In genomic region chr11:14519692-14520085, GRCh38 we compare ENCODE assay signal across 8 cellular contexts. TPM values are rescaled to one million over a fixed set of nuclear protein-coding genes. Genes with fewer than 3 reads are reported as not detected.
A peak's percentile ranks its signal among the peaks of the same experiment; 100 is the strongest.
DNase-seq lines count a peak whose midpoint lies in the region; ATAC-seq and TF ChIP-seq lines count a peak whose summit lies in the region.

No MANE protein-coding gene starts in this region.

- H3K27ac Mint-ChIP-seq in Calu3 (ENCODE audit: unreplicated experiment): peak overlapping the region; percentile 93
- peak overlapping the region; percentile 87 to 98 (median 96) for H3K27ac Mint-ChIP-seq in IgD-negative memory B cell
- peak overlapping the region; percentile 89 for H3K27ac Mint-ChIP-seq in activated T-helper 2 cell treated with anti-CD3 and anti-CD28 coated beads, Interferon-gamma antibody, Interleukin-2, Interleukin-4, amounts not matched to agents 10 μg/mL and 5 μg/mL and 100 μg/mL, durations not matched to agents 14 hours and 24 hours and 36 hours

- H3K9me3 ChIP-seq in hepatocyte (ENCODE audit: low read depth): no peaks in the 10 kb centered on the region

- no peak for DNase-seq in Calu3
- no peak for DNase-seq in activated T-helper 2 cell treated with anti-CD3 and anti-CD28 coated beads, Interferon-gamma antibody, Interleukin-2, Interleukin-4, amounts not matched to agents 10 μg/mL and 5 μg/mL and 100 μg/mL, durations not matched to agents 14 hours and 24 hours and 36 hours (ENCODE audit: low spot score)
- DNase-seq in hepatocyte (ENCODE audit: low spot score): no peak
- peak; percentile 43 for DNase-seq in stimulated activated CD4-positive, alpha-beta T cell treated with anti-CD3 and anti-CD28 coated beads, Interleukin-4, amount 100 ng/mL, for 24 hours
- DNase-seq in OCI-M1 (lab: John Stamatoyannopoulos, UW): no peak
- DNase-seq in hippocampal formation (lab: John Stamatoyannopoulos, UW): no peak

- H3K36me3 Mint-ChIP-seq in Calu3 (ENCODE audit: insufficient read depth, unreplicated experiment) (peaks cover 45% of the 10 kb centered on the region), IgD-negative memory B cell (no peaks in the 10 kb centered on the region)
- peaks cover 35% of the 10 kb centered on the region for H3K36me3 Mint-ChIP-seq in activated T-helper 2 cell treated with anti-CD3 and anti-CD28 coated beads, Interferon-gamma antibody, Interleukin-2, Interleukin-4, amounts not matched to agents 10 μg/mL and 5 μg/mL and 100 μg/mL, durations not matched to agents 14 hours and 24 hours and 36 hours (ENCODE audit: low read depth)

- no peaks in the 10 kb centered on the region for H3K36me3 ChIP-seq in hepatocyte (replicated peaks; ENCODE audit: insufficient read depth, low read depth)

- no peak for TF ChIP-seq CTCF in Calu3 (IDR thresholded peaks at IDR 0.05; ENCODE audit: unreplicated experiment)
- TF ChIP-seq CTCF in hepatocyte (IDR thresholded peaks at IDR 0.05; ENCODE audit: poor library complexity): no peak

- H3K4me1 Mint-ChIP-seq in Calu3 (ENCODE audit: low read depth, unreplicated experiment): peaks cover 16% of the 10 kb centered on the region
- peaks cover 11 to 26% (median 20%) of the 10 kb centered on the region in 3 donors for H3K4me1 Mint-ChIP-seq in IgD-negative memory B cell
- H3K4me1 Mint-ChIP-seq in activated T-helper 2 cell treated with anti-CD3 and anti-CD28 coated beads, Interferon-gamma antibody, Interleukin-2, Interleukin-4, amounts not matched to agents 10 μg/mL and 5 μg/mL and 100 μg/mL, durations not matched to agents 14 hours and 24 hours and 36 hours (ENCODE audit: low read depth): peaks cover 29% of the 10 kb centered on the region

- peak; percentile 3 for ATAC-seq in GM21381 (IDR thresholded peaks at IDR 0.05; ENCODE audit: unreplicated experiment)

- CTCF ChIA-PET in Calu3 (lab: Charles Lee): no interaction called here

- H2AFZ ChIP-seq in hepatocyte: peak overlapping the region; percentile 66

- H3K4me3 ChIP-seq in hepatocyte: peak overlapping the region; percentile 66

- H3K4me2 ChIP-seq in hepatocyte: peak overlapping the region; percentile 87

- peaks cover 7% of the 10 kb centered on the region for H3K4me1 ChIP-seq in hepatocyte (ENCODE audit: insufficient read depth)

- intact Hi-C loops in Calu3 (cut with micrococcal nuclease; ENCODE audit: unreplicated experiment): loop anchor here (5.0 kb wide), 2 partner anchors 52 to 128 kb away; no protein-coding TSS in a partner anchor
- intact Hi-C loops in activated T-helper 2 cell treated with anti-CD3 and anti-CD28 coated beads, Interferon-gamma antibody, Interleukin-2, Interleukin-4, amounts not matched to agents 10 μg/mL and 5 μg/mL and 100 μg/mL, durations not matched to agents 14 hours and 24 hours and 36 hours (cut with micrococcal nuclease): loop anchor here (1.0 to 10.0 kb wide), 8 partner anchors 18 to 555 kb away; partner anchors contain the start of genes CALCB and COPB1

- peak overlapping the region; percentile 94 for H3K27ac ChIP-seq in hepatocyte

- BruUV-seq in Calu3 (replicated peaks; lab: Mats Ljungman, UMichigan): TSS peak; percentile 48

- H3K9me3 Mint-ChIP-seq in Calu3 (ENCODE audit: low read depth, unreplicated experiment): no peaks in the 10 kb centered on the region
- no peaks in the 10 kb centered on the region for H3K9me3 Mint-ChIP-seq in IgD-negative memory B cell
- no peaks in the 10 kb centered on the region for H3K9me3 Mint-ChIP-seq in activated T-helper 2 cell treated with anti-CD3 and anti-CD28 coated beads, Interferon-gamma antibody, Interleukin-2, Interleukin-4, amounts not matched to agents 10 μg/mL and 5 μg/mL and 100 μg/mL, durations not matched to agents 14 hours and 24 hours and 36 hours

- 0% methylated on average over 13 of the region's 13 CpGs for WGBS in hepatocyte (ENCODE audit: low lambda C conversion rate, missing lambda C conversion rate)

- H3K4me3 Mint-ChIP-seq in Calu3 (ENCODE audit: low read depth, unreplicated experiment) (peak overlapping the region; percentile 85), IgD-negative memory B cell (peak overlapping the region; percentile 90 to 99 (median 97))
- H3K4me3 Mint-ChIP-seq in activated T-helper 2 cell treated with anti-CD3 and anti-CD28 coated beads, Interferon-gamma antibody, Interleukin-2, Interleukin-4, amounts not matched to agents 10 μg/mL and 5 μg/mL and 100 μg/mL, durations not matched to agents 14 hours and 24 hours and 36 hours (ENCODE audit: low read depth): peak overlapping the region; percentile 90

- H3K27me3 ChIP-seq in hepatocyte: no peaks in the 10 kb centered on the region

- H3K79me2 ChIP-seq in hepatocyte: peaks cover 36% of the 10 kb centered on the region

- H4K20me1 ChIP-seq in hepatocyte (ENCODE audit: insufficient read depth, poor library complexity, severe bottlenecking): no peaks in the 10 kb centered on the region

- no peaks in the 10 kb centered on the region for H3K27me3 Mint-ChIP-seq in Calu3 (ENCODE audit: unreplicated experiment)
- no peaks in the 10 kb centered on the region for H3K27me3 Mint-ChIP-seq in IgD-negative memory B cell
- H3K27me3 Mint-ChIP-seq in activated T-helper 2 cell treated with anti-CD3 and anti-CD28 coated beads, Interferon-gamma antibody, Interleukin-2, Interleukin-4, amounts not matched to agents 10 μg/mL and 5 μg/mL and 100 μg/mL, durations not matched to agents 14 hours and 24 hours and 36 hours (ENCODE audit: low read depth): no peaks in the 10 kb centered on the region

- no peaks in the 10 kb centered on the region for H3K9me2 ChIP-seq in hepatocyte (replicated peaks; ENCODE audit: insufficient read depth)

RNA-seq across cellular contexts. Expression of gene PSMA1, which starts 0.5 kb away (rescaled TPM):
- total RNA-seq in Calu3 (2022) (187 and 205 TPM in 2 replicates), hepatocyte (178 and 182 TPM in 2 replicates)
- polyA plus RNA-seq in IgD-negative memory B cell (138 TPM), hepatocyte (214 and 243 TPM in 2 replicates)
- 319 and 329 TPM in 2 replicates for total RNA-seq in activated T-helper 2 cell treated with anti-CD3 and anti-CD28 coated beads, Interferon-gamma antibody, Interleukin-2, Interleukin-4, amounts not matched to agents 10 μg/mL and 5 μg/mL and 100 μg/mL, durations not matched to agents 14 hours and 24 hours and 36 hours

RNA-seq across cellular contexts. Expression of gene COPB1, which starts 20.1 kb away (rescaled TPM):
- 92.1 and 95.5 TPM in 2 replicates for total RNA-seq in Calu3 (2022)
- 64.5 TPM for polyA plus RNA-seq in IgD-negative memory B cell
- total RNA-seq in activated T-helper 2 cell treated with anti-CD3 and anti-CD28 coated beads, Interferon-gamma antibody, Interleukin-2, Interleukin-4, amounts not matched to agents 10 μg/mL and 5 μg/mL and 100 μg/mL, durations not matched to agents 14 hours and 24 hours and 36 hours: 103 and 105 TPM in 2 replicates
- 226 and 228 TPM in 2 replicates for total RNA-seq in hepatocyte
- polyA plus RNA-seq in hepatocyte: 87.5 and 98.2 TPM in 2 replicates
